In genomic region chr18:42746794-42747193, GRCh38 we compare ENCODE assay signal across 29 cellular contexts.
"Had no signal": no experiment of that assay in that cellular context is flagged by ENCODE, and none has a peak within 500 bp of the region (broad histone marks: within the 10 kb centered on the region; RNA-seq: fewer than 3 reads in every experiment).

No MANE protein-coding gene starts in this region.

- H3K27me3 ChIP-seq: ovary, right lobe of liver, sigmoid colon, stomach, thyroid gland, tibial nerve, upper lobe of left lung, vagina had no signal

- H3K36me3 Mint-ChIP-seq: natural killer cell treated with Interleukin-12 subunit alpha and Interleukin-12 subunit beta and Interleukin-15 and Interleukin-18, amount 100 ng/mL, for 72 hours; neural progenitor cell; stimulated activated effector memory CD8-positive, alpha-beta T cell treated with anti-CD3 and anti-CD28 coated beads, Interleukin-12 subunit alpha, Interleukin-12 subunit beta, amount 100 ng/mL, for 72 hours; stimulated activated naive B cell treated with anti-CD40 and anti-IgM and Interleukin-4, amounts not matched to agents 10 μg/mL and 1 μg/mL and 100 μg/mL, for 72 hours had no signal

- H3K36me3 ChIP-seq: neural progenitor cell, ovary, right lobe of liver, sigmoid colon, stomach, thoracic aorta, thyroid gland, tibial nerve, upper lobe of left lung, vagina had no signal

- H3K79me2 ChIP-seq: parathyroid adenoma had no signal

- H3K4me3 ChIP-seq: neural progenitor cell, ovary, psoas muscle, right lobe of liver, sigmoid colon, stomach, thoracic aorta, thyroid gland, tibial nerve, upper lobe of left lung, vagina had no signal

- H3K27ac Mint-ChIP-seq: natural killer cell treated with Interleukin-12 subunit alpha and Interleukin-12 subunit beta and Interleukin-15 and Interleukin-18, amount 100 ng/mL, for 72 hours; nephron progenitor cell; neural progenitor cell; progenitor cell of endocrine pancreas; stimulated activated effector memory CD8-positive, alpha-beta T cell treated with anti-CD3 and anti-CD28 coated beads, Interleukin-12 subunit alpha, Interleukin-12 subunit beta, amount 100 ng/mL, for 72 hours; stimulated activated naive B cell treated with anti-CD40 and anti-IgM and Interleukin-4, amounts not matched to agents 10 μg/mL and 1 μg/mL and 100 μg/mL, for 72 hours; stimulated activated naive CD8-positive, alpha-beta T cell treated with anti-CD3 and anti-CD28 coated beads, Interleukin-15, Interleukin-2, amounts not matched to agents 100 ng/mL and 50 ng/mL, for 24 hours had no signal

- H3K4me1 ChIP-seq: parathyroid adenoma, psoas muscle, sigmoid colon, stomach, thyroid gland, tibial nerve, upper lobe of left lung, vagina had no signal

- H2AFZ ChIP-seq: neural progenitor cell, parathyroid adenoma had no signal

- H3K27me3 Mint-ChIP-seq: natural killer cell treated with Interleukin-12 subunit alpha and Interleukin-12 subunit beta and Interleukin-15 and Interleukin-18, amount 100 ng/mL, for 72 hours; progenitor cell of endocrine pancreas; stimulated activated naive B cell treated with anti-CD40 and anti-IgM and Interleukin-4, amounts not matched to agents 10 μg/mL and 1 μg/mL and 100 μg/mL, for 72 hours; stimulated activated naive CD8-positive, alpha-beta T cell treated with anti-CD3 and anti-CD28 coated beads, Interleukin-15, Interleukin-2, amounts not matched to agents 100 ng/mL and 50 ng/mL, for 24 hours had no signal

- FAIRE-seq: small intestine, urothelium cell line had no signal

- H3K27ac ChIP-seq: neural progenitor cell, ovary, parathyroid adenoma, psoas muscle, right lobe of liver, sigmoid colon, stomach, thoracic aorta, thyroid gland, tibial nerve, upper lobe of left lung, vagina had no signal

- H3K9ac ChIP-seq: neural progenitor cell, parathyroid adenoma had no signal

- H3K9me3 ChIP-seq: ovary, psoas muscle, right lobe of liver, sigmoid colon, stomach, thoracic aorta, thyroid gland, tibial nerve, upper lobe of left lung, vagina had no signal

- H3K4me1 Mint-ChIP-seq: nephron progenitor cell; stimulated activated effector memory CD8-positive, alpha-beta T cell treated with anti-CD3 and anti-CD28 coated beads, Interleukin-12 subunit alpha, Interleukin-12 subunit beta, amount 100 ng/mL, for 72 hours; stimulated activated naive B cell treated with anti-CD40 and anti-IgM and Interleukin-4, amounts not matched to agents 10 μg/mL and 1 μg/mL and 100 μg/mL, for 72 hours had no signal

- DNase-seq: nephron progenitor cell; occipital lobe; ovary; posterior cingulate gyrus; psoas muscle; right cardiac atrium; right lobe of liver; sigmoid colon; small intestine; stimulated activated CD4-positive, alpha-beta T cell treated with anti-CD3 and anti-CD28 coated beads, Interleukin-15, amount 100 ng/mL, for 24 hours; stimulated activated CD4-positive, alpha-beta T cell treated with anti-CD3 and anti-CD28 coated beads, Interleukin-2, amount 100 ng/mL, for 24 hours; stimulated activated CD4-positive, alpha-beta T cell treated with anti-CD3 and anti-CD28 coated beads, Interleukin-2, amount 100 ng/mL, for 48 hours; stimulated activated CD4-positive, alpha-beta T cell treated with anti-CD3 and anti-CD28 coated beads, Interleukin-4, amount 100 ng/mL, for 24 hours; stimulated activated naive B cell treated with anti-CD40 and anti-IgM and Interleukin-4, amounts not matched to agents 10 μg/mL and 1 μg/mL and 100 μg/mL, for 72 hours; stimulated activated naive CD4-positive, alpha-beta T cell treated with Interleukin-2 at 50 U/mL for 16 hours; stomach; thyroid gland; trophoblast cell; upper lobe of left lung had no signal

- H3K4me3 Mint-ChIP-seq: natural killer cell treated with Interleukin-12 subunit alpha and Interleukin-12 subunit beta and Interleukin-15 and Interleukin-18, amount 100 ng/mL, for 72 hours; nephron progenitor cell; neural progenitor cell; stimulated activated effector memory CD8-positive, alpha-beta T cell treated with anti-CD3 and anti-CD28 coated beads, Interleukin-12 subunit alpha, Interleukin-12 subunit beta, amount 100 ng/mL, for 72 hours; stimulated activated naive B cell treated with anti-CD40 and anti-IgM and Interleukin-4, amounts not matched to agents 10 μg/mL and 1 μg/mL and 100 μg/mL, for 72 hours; stimulated activated naive CD8-positive, alpha-beta T cell treated with anti-CD3 and anti-CD28 coated beads, Interleukin-15, Interleukin-2, amounts not matched to agents 100 ng/mL and 50 ng/mL, for 24 hours had no signal

- H3K4me2 ChIP-seq: neural progenitor cell had no signal
